23 cellular contexts compared by ENCODE assay signal in the genomic region with DNA sequence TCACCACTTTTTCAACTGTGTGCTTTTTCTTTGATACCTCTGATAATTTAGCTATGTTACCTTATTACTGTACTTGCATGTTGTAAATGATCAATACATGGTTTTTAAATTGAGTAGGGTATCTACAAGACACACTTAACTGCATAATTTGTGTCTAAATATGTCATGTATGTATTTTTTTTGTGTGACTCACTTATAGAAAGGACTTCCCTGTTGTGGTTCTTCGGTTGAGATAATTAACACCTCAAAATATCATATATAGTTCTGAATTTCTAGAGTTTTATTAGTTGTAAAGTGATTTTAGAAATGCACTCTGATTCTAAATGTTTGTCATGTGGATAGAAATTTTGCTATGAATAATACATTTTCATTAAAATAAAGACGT. TPM values are rescaled to one million over a fixed set of nuclear protein-coding genes. Genes with fewer than 3 reads are reported as not detected.
A peak's percentile ranks its signal among the peaks of the same experiment; 100 is the strongest.
DNase-seq lines count a peak whose midpoint lies in the region; ATAC-seq, FAIRE-seq and TF ChIP-seq lines count a peak whose summit lies in the region.
"Had no signal": no experiment of that assay in that cellular context is flagged by ENCODE, and none has a peak within 500 bp of the region (broad histone marks: within the 10 kb centered on the region; RNA-seq: fewer than 3 reads in every experiment).

No MANE protein-coding gene starts in this region.

- no peaks in the 10 kb centered on the region for H3K79me2 ChIP-seq in OCI-LY3 (ENCODE audit: low read length)
- no peaks in the 10 kb centered on the region for H3K79me2 ChIP-seq in K562 (ENCODE audit: control insufficient read depth, insufficient read depth, low read length)

- 0% methylated on average over 2 of the region's 2 CpGs for WGBS in K562 (ENCODE audit: insufficient coverage, low coverage, missing lambda C conversion rate)

- H3K9ac ChIP-seq in OCI-LY3 (ENCODE audit: low read length) (no peak overlapping the region), K562 (ENCODE audit: insufficient read depth in 1 of 2, low read depth in 2 of 2, low read length in 2 of 2) (no peak overlapping the region)
- H3K9ac ChIP-seq: GM23248 had no signal

- no peaks in the 10 kb centered on the region for H4K20me1 ChIP-seq in OCI-LY3 (ENCODE audit: insufficient read depth, low read length)
- H4K20me1 ChIP-seq in K562 (replicated peaks; ENCODE audit: control insufficient read depth, insufficient read depth, low read length) = no peaks in the 10 kb centered on the region

- H3K36me3 Mint-ChIP-seq in naive thymus-derived CD8-positive, alpha-beta T cell = no peaks in the 10 kb centered on the region
- H3K36me3 Mint-ChIP-seq: CD4-positive, alpha-beta memory T cell had no signal

- H3K27ac ChIP-seq in OCI-LY3 (ENCODE audit: low read length) (no peak overlapping the region), K562 (ENCODE audit: extremely low read depth, low read depth, low read length) (no peak overlapping the region), caudate nucleus (ENCODE audit: low read depth, low read length) (no peak overlapping the region)
- H3K27ac ChIP-seq: GM23248 had no signal

- H3K4me1 Mint-ChIP-seq in naive thymus-derived CD8-positive, alpha-beta T cell = peaks cover 0 to 3% (median 0%) of the 10 kb centered on the region in 4 donors
- H3K4me1 Mint-ChIP-seq: CD4-positive, alpha-beta memory T cell had no signal

- FAIRE-seq in K562 (lab: Jason Lieb, UNC) = peak; percentile 32
- FAIRE-seq: GM19239 had no signal

- intact Hi-C loops in K562 (cut with micrococcal nuclease) = no loop called here

- ATAC-seq in K562 = no peak
- ATAC-seq in naive thymus-derived CD8-positive, alpha-beta T cell = no peak

- no peaks in the 10 kb centered on the region for H3K9me3 ChIP-seq in OCI-LY3 (ENCODE audit: insufficient read depth, low read length)
- no peaks in the 10 kb centered on the region for H3K9me3 ChIP-seq in K562 (replicated peaks; ENCODE audit: control insufficient read depth, insufficient read depth, low read depth, low read length)

- CTCF ChIA-PET in K562 (lab: Yijun Ruan, JAX; ENCODE audit: low intra/inter-chr PET ratio) = no interaction called here

- no peak for TF ChIP-seq POLR2A in K562 (conservative IDR thresholded peaks at IDR 0.05)

- DNase-seq in NOMO-1 treated with DMSO at 0.1 percent for 48 hours (lab: John Stamatoyannopoulos, UW; ENCODE audit: unreplicated experiment) (peak; percentile 44), NOMO-1 treated with dmso at 0.1 percent for 144 hours (lab: John Stamatoyannopoulos, UW; ENCODE audit: unreplicated experiment) (no peak), K562 (ENCODE audit: extremely low read depth in 1 of 4, low spot score in 3 of 4) (no peak), NCI-H146 treated with DMSO at 0.1 percent for 48 hours (lab: John Stamatoyannopoulos, UW; ENCODE audit: unreplicated experiment) (no peak), caudate nucleus (lab: John Stamatoyannopoulos, UW) (no peak)
- DNase-seq in naive thymus-derived CD8-positive, alpha-beta T cell = no peak
- DNase-seq: 8988T; C1 segment of cervical spinal cord; Calu3; CD4-positive, alpha-beta memory T cell; COR-L47; DMS53; DMS79 treated with DMSO at 0.1 percent for 48 hours; GM23248; H7; HCEC 1CT had no signal

- BruUV-seq in K562 (replicated peaks; lab: Mats Ljungman, UMichigan) = no TSS peak

- H3K4me2 ChIP-seq in OCI-LY3 (ENCODE audit: low read length) = peak overlapping the region; percentile 5; the same call in 1 of the 2 replicates
- no peak overlapping the region for H3K4me2 ChIP-seq in K562 (ENCODE audit: insufficient read depth, low read length)

- no peak for TF ChIP-seq CTCF in OCI-LY3 (IDR thresholded peaks at IDR 0.05; ENCODE audit: low read depth, low read length)
- no peak for TF ChIP-seq CTCF in K562 (IDR thresholded peaks at IDR 0.05 in 2 of 3, conservative IDR thresholded peaks at IDR 0.05 in 1 of 3; ENCODE audit: insufficient read depth in 2 of 3, low read depth in 1 of 3, low read length in 3 of 3)

- peaks cover 23% of the 10 kb centered on the region for H3K27me3 ChIP-seq in OCI-LY3 (ENCODE audit: low read depth, low read length)
- H3K27me3 ChIP-seq in K562 (ENCODE audit: control insufficient read depth in 2 of 2, insufficient read depth in 2 of 2, low read length in 2 of 2) = peaks cover 27 to 35% of the 10 kb centered on the region in 2 experiments

- H3K4me3 ChIP-seq in OCI-LY3 (ENCODE audit: low read length) = no peak overlapping the region
- H3K4me3 ChIP-seq in K562 = no peak overlapping the region
- H3K4me3 ChIP-seq: GM23248 had no signal

- no peaks in the 10 kb centered on the region for H3K36me3 ChIP-seq in OCI-LY3 (replicated peaks; ENCODE audit: low read depth, low read length)
- H3K36me3 ChIP-seq in K562 (ENCODE audit: control insufficient read depth, insufficient read depth, low read length) = no peaks in the 10 kb centered on the region

- H3K4me3 Mint-ChIP-seq in naive thymus-derived CD8-positive, alpha-beta T cell = no peak overlapping the region
- H3K4me3 Mint-ChIP-seq: CD4-positive, alpha-beta memory T cell had no signal

- no peak for TF ChIP-seq RAD21 in K562 (CRISPR knock-in tag; conservative IDR thresholded peaks at IDR 0.05 in 1 of 2, IDR thresholded peaks at IDR 0.05 in 1 of 2)

- H3K4me1 ChIP-seq in OCI-LY3 (ENCODE audit: low read length) (peaks cover 13% of the 10 kb centered on the region), K562 (replicated peaks in 1 of 2; ENCODE audit: control insufficient read depth in 2 of 2, insufficient read depth in 2 of 2, low read length in 2 of 2) (no peaks in the 10 kb centered on the region)

- POLR2A ChIA-PET in K562 (lab: Yijun Ruan, JAX) = no interaction called here
- POLR2A ChIA-PET in naive thymus-derived CD8-positive, alpha-beta T cell (lab: Charles Lee) = no interaction called here

- in situ Hi-C loops in K562 (cut with MboI) = no loop called here

- H2AFZ ChIP-seq in OCI-LY3 (ENCODE audit: low read depth, low read length) (no peak overlapping the region), K562 (ENCODE audit: low read depth, low read length) (no peak overlapping the region)
- H2AFZ ChIP-seq: GM23248 had no signal

- no peak for TF ChIP-seq EP300 in K562 (IDR thresholded peaks at IDR 0.05; ENCODE audit: low read length)

- no peaks in the 10 kb centered on the region for H3K9me1 ChIP-seq in K562 (ENCODE audit: control insufficient read depth, insufficient read depth, low read length)

- no peak overlapping the region for H3K27ac Mint-ChIP-seq in naive thymus-derived CD8-positive, alpha-beta T cell
- H3K27ac Mint-ChIP-seq: CD4-positive, alpha-beta memory T cell had no signal

- H3K9me3 Mint-ChIP-seq in naive thymus-derived CD8-positive, alpha-beta T cell = no peaks in the 10 kb centered on the region
- H3K9me3 Mint-ChIP-seq: CD4-positive, alpha-beta memory T cell had no signal

- peaks cover 12 to 53% (median 27%) of the 10 kb centered on the region in 5 donors for H3K27me3 Mint-ChIP-seq in naive thymus-derived CD8-positive, alpha-beta T cell

RNA-seq across cellular contexts. Expression of gene KRT222, which starts 14.5 kb away (rescaled TPM):
- total RNA-seq in K562 (2011; cell fraction: chromatin; rRNA removed; ENCODE audit: low replicate concordance) = not detected in 2 replicates
- not detected in 2 replicates for total RNA-seq in K562 (2011; cell fraction: nucleolus; rRNA removed)
- not detected in 2 replicates for total RNA-seq in K562 (2011; cell fraction: nucleoplasm; rRNA removed)
- total RNA-seq in K562 (2014; rRNA removed) = not detected in 2 replicates
- total RNA-seq in K562 (2014; rRNA removed; fragmentation: Illumina TruSeq; extraction: Trizol) = not detected in 2 replicates
- total RNA-seq in K562 (2015; rRNA removed; fragmentation: Illumina TruSeq; extraction: Trizol) = 0.08 TPM in 1 of 2 replicates, not detected in the other
- 0.04 TPM in 1 of 2 replicates, not detected in the other for total RNA-seq in K562 (2021)
- not detected in 2 replicates for polyA plus RNA-seq in K562 (2011; rRNA removed)
- not detected in 2 replicates for polyA plus RNA-seq in K562 (2011; cell fraction: cytosol; rRNA removed)
- not detected in 2 replicates for polyA plus RNA-seq in K562 (2011; cell fraction: nucleus; rRNA removed)
- 0.11 and 0.12 TPM in 2 replicates for polyA plus RNA-seq in K562 (2012)
- 0.03 and 0.11 TPM in 2 replicates for polyA plus RNA-seq in K562 (2014; fragmentation: Illumina TruSeq; extraction: Trizol)
- under 1 TPM; 0.06 to 0.11 TPM for polyA plus RNA-seq in K562 (2014; fragmentation: Nextera tagmentation; extraction: Ambion mirVana)
- polyA plus RNA-seq in K562 (2014; rRNA removed) = 0.11 TPM in 1 of 2 replicates, not detected in the other
- not detected in 2 replicates for polyA minus RNA-seq in K562 (2011; rRNA and poly(A)+ RNA removed)
- not detected in 2 replicates for polyA minus RNA-seq in K562 (2011; cell fraction: cytosol; rRNA and poly(A)+ RNA removed)
- polyA minus RNA-seq in K562 (2011; cell fraction: nucleus; rRNA and poly(A)+ RNA removed) = not detected in 2 replicates
- total RNA-seq in naive thymus-derived CD8-positive, alpha-beta T cell = not detected
- polyA plus RNA-seq in naive thymus-derived CD8-positive, alpha-beta T cell = under 1 TPM in 1 of 3 donors, not detected in 2; 0.09 TPM
- total RNA-seq: A673; Calu3; CD4-positive, alpha-beta memory T cell; Daoy; G401; GM23248 had no signal
- polyA plus RNA-seq: BJ; CD4-positive, alpha-beta memory T cell; GM23248 had no signal

RNA-seq across cellular contexts. Expression of gene KRT24, which starts 24.0 kb away (rescaled TPM):
- total RNA-seq in K562 (2011; cell fraction: chromatin; rRNA removed; ENCODE audit: low replicate concordance) = not detected in 2 replicates
- not detected in 2 replicates for total RNA-seq in K562 (2011; cell fraction: nucleolus; rRNA removed)
- not detected in 2 replicates for total RNA-seq in K562 (2011; cell fraction: nucleoplasm; rRNA removed)
- total RNA-seq in K562 (2014; rRNA removed) = not detected in 2 replicates
- not detected in 2 replicates for total RNA-seq in K562 (2014; rRNA removed; fragmentation: Illumina TruSeq; extraction: Trizol)
- not detected in 2 replicates for total RNA-seq in K562 (2015; rRNA removed; fragmentation: Illumina TruSeq; extraction: Trizol)
- not detected in 2 replicates for total RNA-seq in K562 (2021)
- not detected in 2 replicates for polyA plus RNA-seq in K562 (2011; rRNA removed)
- not detected in 2 replicates for polyA plus RNA-seq in K562 (2011; cell fraction: cytosol; rRNA removed)
- not detected in 2 replicates for polyA plus RNA-seq in K562 (2011; cell fraction: nucleus; rRNA removed)
- not detected in 2 replicates for polyA plus RNA-seq in K562 (2012)
- not detected in 2 replicates for polyA plus RNA-seq in K562 (2014; fragmentation: Illumina TruSeq; extraction: Trizol)
- not detected for polyA plus RNA-seq in K562 (2014; fragmentation: Nextera tagmentation; extraction: Ambion mirVana)
- not detected in 2 replicates for polyA plus RNA-seq in K562 (2014; rRNA removed)
- not detected in 2 replicates for polyA minus RNA-seq in K562 (2011; rRNA and poly(A)+ RNA removed)
- not detected in 2 replicates for polyA minus RNA-seq in K562 (2011; cell fraction: cytosol; rRNA and poly(A)+ RNA removed)
- not detected in 2 replicates for polyA minus RNA-seq in K562 (2011; cell fraction: nucleus; rRNA and poly(A)+ RNA removed)
- total RNA-seq in naive thymus-derived CD8-positive, alpha-beta T cell = not detected
- polyA plus RNA-seq in naive thymus-derived CD8-positive, alpha-beta T cell = not detected
- total RNA-seq: A673; CD4-positive, alpha-beta memory T cell; Daoy; G401; GM23248; H1; H7 had no signal
- polyA plus RNA-seq: BJ; CD4-positive, alpha-beta memory T cell; GM23248; H1 had no signal

RNA-seq across cellular contexts. Expression of gene SMARCE1, which starts 31.9 kb away (rescaled TPM):
- 27.6 and 117 TPM in 2 replicates for total RNA-seq in K562 (2011; cell fraction: chromatin; rRNA removed; ENCODE audit: low replicate concordance)
- total RNA-seq in K562 (2011; cell fraction: nucleolus; rRNA removed) = 14.3 and 19.2 TPM in 2 replicates
- 46.3 and 110 TPM in 2 replicates for total RNA-seq in K562 (2011; cell fraction: nucleoplasm; rRNA removed)
- total RNA-seq in K562 (2014; rRNA removed) (104 and 106 TPM in 2 replicates), K562 (2014; rRNA removed; fragmentation: Illumina TruSeq; extraction: Trizol) (114 and 120 TPM in 2 replicates), K562 (2015; rRNA removed; fragmentation: Illumina TruSeq; extraction: Trizol) (117 and 126 TPM in 2 replicates), K562 (2021) (91.2 and 95.0 TPM in 2 replicates)
- polyA plus RNA-seq in K562 (2011; rRNA removed) (33.7 and 64.1 TPM in 2 replicates), K562 (2014; fragmentation: Illumina TruSeq; extraction: Trizol) (132 and 142 TPM in 2 replicates), K562 (2014; fragmentation: Nextera tagmentation; extraction: Ambion mirVana) (100 to 1,000 TPM; 115 to 135 TPM), K562 (2014; rRNA removed) (94.8 and 111 TPM in 2 replicates)
- polyA plus RNA-seq in K562 (2011; cell fraction: cytosol; rRNA removed) = 17.1 and 19.5 TPM in 2 replicates
- polyA plus RNA-seq in K562 (2011; cell fraction: nucleus; rRNA removed) = 24.8 and 26.4 TPM in 2 replicates
- polyA plus RNA-seq in K562 (2012) = 104 and 119 TPM in 2 replicates
- 59.4 and 78.3 TPM in 2 replicates for polyA minus RNA-seq in K562 (2011; rRNA and poly(A)+ RNA removed)
- polyA minus RNA-seq in K562 (2011; cell fraction: cytosol; rRNA and poly(A)+ RNA removed) = 16.4 and 25.9 TPM in 2 replicates
- 67.2 and 84.4 TPM in 2 replicates for polyA minus RNA-seq in K562 (2011; cell fraction: nucleus; rRNA and poly(A)+ RNA removed)
- 100 to 1,000 TPM in 1 of 2 experiments, 10 to 100 TPM in 1; 97.5 to 108 TPM for total RNA-seq in naive thymus-derived CD8-positive, alpha-beta T cell
- 100 to 1,000 TPM; 195 to 229 (median 220) TPM for polyA plus RNA-seq in naive thymus-derived CD8-positive, alpha-beta T cell
